In the genomic region with DNA sequence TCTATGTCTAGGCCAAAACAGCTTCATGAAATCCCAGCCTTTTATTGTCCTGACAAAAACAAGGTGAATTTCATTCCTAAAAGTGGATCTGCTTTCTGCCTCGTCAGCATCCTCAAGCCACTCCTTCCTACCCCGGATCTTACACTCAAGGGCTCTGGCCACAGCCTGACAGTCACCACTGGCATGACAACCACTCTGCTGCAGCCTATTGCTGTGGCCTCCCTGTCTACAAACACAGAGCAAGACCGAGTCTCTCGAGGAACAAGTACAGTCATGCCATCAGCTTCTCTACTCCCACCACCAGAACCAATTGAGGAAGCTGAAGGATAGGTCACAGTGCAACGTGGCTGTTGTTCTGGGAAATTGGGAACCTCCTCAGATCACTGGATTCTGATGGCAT, we compare ENCODE assay signal across 14 cellular contexts.
DNase-seq lines count a peak whose midpoint lies in the region; ATAC-seq and TF ChIP-seq lines count a peak whose summit lies in the region.
"Had no signal": no experiment of that assay in that cellular context is flagged by ENCODE, and none has a peak within 500 bp of the region (broad histone marks: within the 10 kb centered on the region; RNA-seq: fewer than 3 reads in every experiment).

No MANE protein-coding gene starts in this region.

- no peaks in the 10 kb centered on the region for H3K27me3 Mint-ChIP-seq in progenitor cell of endocrine pancreas
- no peaks in the 10 kb centered on the region for H3K27me3 Mint-ChIP-seq in effector memory CD8-positive, alpha-beta T cell
- H3K27me3 Mint-ChIP-seq: CD4-positive, CD25-positive, alpha-beta regulatory T cell; type B pancreatic cell had no signal

- no peaks in the 10 kb centered on the region for H3K9me3 Mint-ChIP-seq in progenitor cell of endocrine pancreas (ENCODE audit: low read depth)
- no peaks in the 10 kb centered on the region for H3K9me3 Mint-ChIP-seq in effector memory CD8-positive, alpha-beta T cell
- H3K9me3 Mint-ChIP-seq: CD4-positive, CD25-positive, alpha-beta regulatory T cell; type B pancreatic cell had no signal

- H3K27ac Mint-ChIP-seq in progenitor cell of endocrine pancreas, result peak overlapping the region; percentile 61
- H3K27ac Mint-ChIP-seq in effector memory CD8-positive, alpha-beta T cell, result peak overlapping the region in 1 of 2 donors; percentile 44
- H3K27ac Mint-ChIP-seq: type B pancreatic cell had no signal

- DNase-seq in SIG-M5 treated with dmso at 0.1 percent for 504 hours (lab: John Stamatoyannopoulos, UW; ENCODE audit: unreplicated experiment), result peak; percentile 13
- no peak for DNase-seq in SIG-M5 (lab: John Stamatoyannopoulos, UW)
- DNase-seq in NB4 (ENCODE audit: low read depth), result peak; percentile 8
- no peak for DNase-seq in progenitor cell of endocrine pancreas (ENCODE audit: low spot score, unreplicated experiment)
- DNase-seq in effector memory CD8-positive, alpha-beta T cell, result no peak
- no peak for DNase-seq in NCI-H748 treated with DMSO at 0.1 percent for 48 hours (lab: John Stamatoyannopoulos, UW)
- DNase-seq in activated effector memory CD4-positive, alpha-beta T cell treated with anti-CD3 and anti-CD28 coated beads, Interleukin-2, amount 50 U/mL, for 16 hours, result no peak
- DNase-seq: activated CD4-positive, CD25-positive, alpha-beta regulatory T cell; CD4-positive, CD25-positive, alpha-beta regulatory T cell; foreskin melanocyte; NCI-H1436 treated with DMSO at 0.1 percent for 48 hours; RPMI8226 had no signal

- H3K36me3 Mint-ChIP-seq in progenitor cell of endocrine pancreas (ENCODE audit: insufficient read depth), result peaks cover 26% of the 10 kb centered on the region
- peaks cover 12% of the 10 kb centered on the region for H3K36me3 Mint-ChIP-seq in effector memory CD8-positive, alpha-beta T cell (ENCODE audit: insufficient read depth)

- no peak for TF ChIP-seq POLR2A in NB4 (IDR thresholded peaks at IDR 0.05; ENCODE audit: extremely low read depth, insufficient read length)

- no peaks in the 10 kb centered on the region for H3K4me1 Mint-ChIP-seq in progenitor cell of endocrine pancreas (ENCODE audit: low read depth)
- H3K4me1 Mint-ChIP-seq in effector memory CD8-positive, alpha-beta T cell (ENCODE audit: low read depth in 2 of 2), result peaks cover 4 to 9% of the 10 kb centered on the region in 2 donors

- ATAC-seq in esophagus mucosa, result peak; percentile 43
- ATAC-seq in effector memory CD8-positive, alpha-beta T cell (replicated peaks), result no peak

- TF ChIP-seq CTCF in NB4 (IDR thresholded peaks at IDR 0.05; ENCODE audit: low read depth, low read length) (no peak), progenitor cell of endocrine pancreas (IDR thresholded peaks at IDR 0.05; ENCODE audit: unreplicated experiment) (no peak)

- H3K4me3 ChIP-seq in NB4 (ENCODE audit: low read depth, low read length), result no peak overlapping the region

- no peak overlapping the region for H3K4me3 Mint-ChIP-seq in progenitor cell of endocrine pancreas (ENCODE audit: low read depth)
- no peak overlapping the region for H3K4me3 Mint-ChIP-seq in effector memory CD8-positive, alpha-beta T cell
- H3K4me3 Mint-ChIP-seq: CD4-positive, CD25-positive, alpha-beta regulatory T cell; type B pancreatic cell had no signal

Comparison
In these comparisons a context has a peak if more than half of its experiments do, and no peak if none do; other contexts are left out.
1. DNase-seq: peak in SIG-M5 treated with dmso at 0.1 percent for 504 hours (single experiment) and NB4 (single experiment); none in SIG-M5 (single experiment), progenitor cell of endocrine pancreas (single experiment), effector memory CD8-positive, alpha-beta T cell (0 of 3), NCI-H748 treated with DMSO at 0.1 percent for 48 hours (single experiment) and activated effector memory CD4-positive, alpha-beta T cell treated with anti-CD3 and anti-CD28 coated beads, Interleukin-2, amount 50 U/mL, for 16 hours (single experiment).